Comparison of ENCODE assay signal across 13 cellular contexts in genomic region chr12:6957151-6957701, GRCh38. TPM values are rescaled to one million over a fixed set of nuclear protein-coding genes. Genes with fewer than 3 reads are reported as not detected.
DNase-seq lines count a peak whose midpoint lies in the region; ATAC-seq and TF ChIP-seq lines count a peak whose summit lies in the region.
"Had no signal": no experiment of that assay in that cellular context is flagged by ENCODE, and none has a peak within 500 bp of the region (broad histone marks: within the 10 kb centered on the region; RNA-seq: fewer than 3 reads in every experiment).

No MANE protein-coding gene starts in this region.

- no peak for TF ChIP-seq CTCF in OCI-LY7 (conservative IDR thresholded peaks at IDR 0.05; ENCODE audit: low read length)

- intact Hi-C loops in OCI-LY7 (cut with micrococcal nuclease; ENCODE audit: unreplicated experiment), result no loop called here

- ATAC-seq in effector memory CD8-positive, alpha-beta T cell (replicated peaks), result peak; percentile 27
- ATAC-seq in stimulated activated naive CD8-positive, alpha-beta T cell treated with anti-CD3 and anti-CD28 coated beads, Interleukin-15, Interleukin-2, amounts not matched to agents 100 U/mL and 50 U/mL, for 24 hours, result no peak
- no peak for ATAC-seq in left lobe of liver
- ATAC-seq: left lung had no signal

- CTCF ChIA-PET in OCI-LY7 (lab: Charles Lee; ENCODE audit: unreplicated experiment), result interaction anchor here (10.6 kb wide), 1 partner anchor 12 kb away, joined by 110 read pairs; the partner anchor contains the start of genes C12orf57 and RNU7-1

- no peaks in the 10 kb centered on the region for H3K79me2 ChIP-seq in OCI-LY7 (ENCODE audit: insufficient read depth, low read depth, low read length)

- no peak overlapping the region for H3K4me3 ChIP-seq in OCI-LY7 (ENCODE audit: low read depth, low read length, poor library complexity, severe bottlenecking)

- H3K9me3 ChIP-seq in OCI-LY7 (ENCODE audit: low read length), result no peaks in the 10 kb centered on the region
- H3K9me3 ChIP-seq: left lung had no signal

- H3K9me2 ChIP-seq in OCI-LY7 (ENCODE audit: insufficient read depth, low read length), result no peaks in the 10 kb centered on the region

- H3K4me2 ChIP-seq in OCI-LY7 (ENCODE audit: low read length), result 0 out of 2 replicates have a peak overlapping the region, but pooled peaks have one; percentile 75
- H3K4me2 ChIP-seq: KMS-11 had no signal

- no peaks in the 10 kb centered on the region for H4K20me1 ChIP-seq in OCI-LY7 (ENCODE audit: insufficient read depth, low read length)

- peak overlapping the region; percentile 98 for H3K4me3 Mint-ChIP-seq in effector memory CD8-positive, alpha-beta T cell

- peaks cover 99% of the 10 kb centered on the region for H3K36me3 Mint-ChIP-seq in effector memory CD8-positive, alpha-beta T cell (ENCODE audit: insufficient read depth)

- DNase-seq in activated gamma-delta T cell treated with Interleukin-2 at 50 U/mL for 16 hours (peak; percentile 52), activated gamma-delta T cell (lab: John Stamatoyannopoulos, UW) (no peak), OCI-LY7 (ENCODE audit: low spot score) (no peak), NCI-H526 (lab: John Stamatoyannopoulos, UW) (no peak), NCI-H510A (lab: John Stamatoyannopoulos, UW) (no peak), left lobe of liver (ENCODE audit: low spot score) (no peak)
- DNase-seq in effector memory CD8-positive, alpha-beta T cell, result peak in 2 of 3 experiments; percentile 57 to 59
- DNase-seq in stimulated activated naive CD8-positive, alpha-beta T cell treated with anti-CD3 and anti-CD28 coated beads, Interleukin-15, Interleukin-2, amounts not matched to agents 100 U/mL and 50 U/mL, for 24 hours, result peak; percentile 31
- DNase-seq: NCI-H2107 had no signal

- POLR2A ChIA-PET in OCI-LY7 (lab: Charles Lee), result interaction anchor here (1.1 to 9.3 kb wide), 2 partner anchors 12 kb away, joined by 4 to 155 read pairs; partner anchors contain the start of genes C12orf57 and RNU7-1

- no peak overlapping the region for H2AFZ ChIP-seq in OCI-LY7 (ENCODE audit: low read length)

- H3K36me3 ChIP-seq in OCI-LY7 (ENCODE audit: insufficient read depth, low read length), result no peaks in the 10 kb centered on the region

- H3K9me3 Mint-ChIP-seq in effector memory CD8-positive, alpha-beta T cell, result no peaks in the 10 kb centered on the region

- BruUV-seq in OCI-LY7 (replicated peaks; lab: Mats Ljungman, UMichigan), result no TSS peak

- H3K27me3 Mint-ChIP-seq in effector memory CD8-positive, alpha-beta T cell, result no peaks in the 10 kb centered on the region

- no peak overlapping the region for H3K27ac ChIP-seq in OCI-LY7 (ENCODE audit: low read depth, low read length, poor library complexity, severe bottlenecking)
- H3K27ac ChIP-seq: KMS-11 had no signal

- peaks cover 90 to 91% of the 10 kb centered on the region in 2 donors for H3K4me1 Mint-ChIP-seq in effector memory CD8-positive, alpha-beta T cell (ENCODE audit: low read depth in 2 of 2)

- H3K27ac Mint-ChIP-seq in effector memory CD8-positive, alpha-beta T cell, result peak overlapping the region; percentile 98 to 99

- H3K4me1 ChIP-seq in OCI-LY7 (ENCODE audit: insufficient read depth, low read length, poor library complexity, severe bottlenecking), result peaks cover 90% of the 10 kb centered on the region

RNA-seq across cellular contexts. Expression of gene PTPN6, which starts 6.1 kb away (rescaled TPM):
- 37.1 and 42.9 TPM in 2 replicates for total RNA-seq in OCI-LY7 (2014; rRNA removed; shearing (Covaris generic))
- 110 and 116 TPM in 2 replicates for total RNA-seq in OCI-LY7 (2022)
- 17.8 TPM for total RNA-seq in left lobe of liver
- total RNA-seq: Daoy had no signal

RNA-seq across cellular contexts. Expression of gene PHB2, which starts 13.2 kb away (rescaled TPM):
- total RNA-seq in OCI-LY7 (2014; rRNA removed; shearing (Covaris generic)), result 330 and 358 TPM in 2 replicates
- total RNA-seq in OCI-LY7 (2022), result 379 and 412 TPM in 2 replicates
- 129 TPM for total RNA-seq in left lobe of liver

RNA-seq across cellular contexts. Expression of gene C12orf57, which starts 13.4 kb away (rescaled TPM):
- total RNA-seq in OCI-LY7 (2014; rRNA removed; shearing (Covaris generic)), result 315 and 319 TPM in 2 replicates
- total RNA-seq in OCI-LY7 (2022), result 126 and 130 TPM in 2 replicates
- total RNA-seq in left lobe of liver, result 86.3 TPM

RNA-seq across cellular contexts. Expression of gene EMG1, which starts 13.5 kb away (rescaled TPM):
- total RNA-seq in OCI-LY7 (2014; rRNA removed; shearing (Covaris generic)), result 60.4 and 61.7 TPM in 2 replicates
- total RNA-seq in OCI-LY7 (2022) (82.7 and 99.0 TPM in 2 replicates), left lobe of liver (16.1 TPM)

RNA-seq across cellular contexts. Expression of gene RNU7-1, which starts 13.6 kb away (rescaled TPM):
- not detected in 2 replicates for total RNA-seq in OCI-LY7 (2014; rRNA removed; shearing (Covaris generic))
- total RNA-seq in OCI-LY7 (2022) (not detected in 2 replicates), left lobe of liver (not detected)
- total RNA-seq: Daoy, left lung, omental fat pad had no signal

Comparison
In these comparisons a context has a peak if more than half of its experiments do, and no peak if none do; other contexts are left out.
1. DNase-seq: peak in activated gamma-delta T cell treated with Interleukin-2 at 50 U/mL for 16 hours (single experiment), effector memory CD8-positive, alpha-beta T cell (2 of 3) and stimulated activated naive CD8-positive, alpha-beta T cell treated with anti-CD3 and anti-CD28 coated beads, Interleukin-15, Interleukin-2, amounts not matched to agents 100 U/mL and 50 U/mL, for 24 hours (single experiment); none in activated gamma-delta T cell (single experiment), OCI-LY7 (single experiment), NCI-H526 (0 of 2), NCI-H510A (single experiment) and left lobe of liver (single experiment).